In the genomic region with DNA sequence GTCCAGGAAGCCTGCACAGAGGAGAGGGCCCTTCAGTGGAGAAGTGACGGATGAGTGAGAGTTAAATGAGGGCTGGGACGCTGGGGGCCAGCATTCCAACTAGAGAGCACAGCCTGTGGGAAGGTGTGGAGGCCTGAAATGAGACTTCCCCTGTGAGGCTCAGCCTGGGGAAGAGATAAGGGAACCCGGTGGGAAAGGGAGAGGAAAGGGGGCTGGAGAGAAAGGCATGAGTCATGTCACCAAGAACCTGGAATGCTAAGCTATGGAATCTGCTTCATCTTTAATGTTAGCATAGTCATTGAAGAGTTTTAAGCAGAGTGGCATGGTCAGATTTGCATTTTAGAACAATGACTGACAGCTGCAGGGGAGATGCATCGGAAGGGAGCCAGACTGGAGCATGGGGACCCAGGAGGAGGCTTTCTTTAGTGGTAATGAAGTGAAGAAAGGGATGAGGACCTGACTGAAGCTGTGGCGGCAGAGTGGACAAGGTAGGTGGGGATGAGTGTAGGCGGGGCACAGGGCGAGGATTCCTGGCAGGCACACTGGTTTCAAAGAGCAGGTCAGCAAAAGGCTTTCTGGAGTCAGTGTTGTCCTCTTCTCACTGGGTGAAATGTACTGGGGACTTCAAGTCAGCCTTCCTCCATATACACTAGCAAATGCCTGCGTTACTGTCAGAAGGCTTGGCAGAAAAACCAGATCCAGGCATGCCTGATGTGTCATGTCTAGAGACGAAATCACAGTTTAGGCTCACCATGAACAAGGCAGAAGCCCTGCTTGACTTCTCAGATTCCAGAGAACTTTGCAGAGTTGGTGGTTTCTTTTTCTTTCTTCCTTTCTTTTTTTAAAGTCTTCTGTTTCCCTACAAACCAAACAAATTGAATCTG, we compare ENCODE assay signal across 13 cellular contexts. TPM values are rescaled to one million over a fixed set of nuclear protein-coding genes. Genes with fewer than 3 reads are reported as not detected.
DNase-seq lines count a peak whose midpoint lies in the region; ATAC-seq and TF ChIP-seq lines count a peak whose summit lies in the region.
"Had no signal": no experiment of that assay in that cellular context is flagged by ENCODE, and none has a peak within 500 bp of the region (broad histone marks: within the 10 kb centered on the region; RNA-seq: fewer than 3 reads in every experiment).

No MANE protein-coding gene starts in this region.

- DNase-seq in A673 (ENCODE audit: low spot score): peak; percentile 62
- peak; percentile 68 for DNase-seq in NCI-H226
- DNase-seq in endothelial cell (ENCODE audit: low spot score): no peak
- peak; percentile 7 for DNase-seq in medulla oblongata (ENCODE audit: extremely low spot score)
- DNase-seq in NOMO-1 treated with DMSO at 0.1 percent for 48 hours (lab: John Stamatoyannopoulos, UW; ENCODE audit: unreplicated experiment): no peak
- DNase-seq in NCI-H1092 (lab: John Stamatoyannopoulos, UW): no peak
- DNase-seq: activated effector memory CD4-positive, alpha-beta T cell treated with anti-CD3 and anti-CD28 coated beads, Interleukin-2, amount 50 U/mL, for 16 hours; BE2C; foreskin melanocyte; NCI-H524 treated with DMSO at 0.1 percent for 48 hours had no signal

- peaks cover 91% of the 10 kb centered on the region for H3K4me1 ChIP-seq in A673 (ENCODE audit: insufficient read depth, low read length, poor library complexity, severe bottlenecking)

- peaks cover 3% of the 10 kb centered on the region for H3K27me3 Mint-ChIP-seq in endothelial cell (ENCODE audit: unreplicated experiment)

- no peaks in the 10 kb centered on the region for H3K27me3 ChIP-seq in A673 (replicated peaks; ENCODE audit: insufficient read depth, low read depth, low read length, poor library complexity)
- H3K27me3 ChIP-seq: BE2C had no signal

- CTCF ChIA-PET in A673 (lab: Charles Lee): no interaction called here

- POLR2A ChIA-PET in A673 (lab: Charles Lee; ENCODE audit: low non-redundant PET): interaction anchor here (0.7 kb wide), 1 partner anchor 14 kb away, joined by 3 read pairs; no protein-coding TSS in a partner anchor

- H3K9me3 Mint-ChIP-seq in endothelial cell (ENCODE audit: unreplicated experiment): no peaks in the 10 kb centered on the region
- H3K9me3 Mint-ChIP-seq: IgD-negative memory B cell had no signal

- H3K27ac ChIP-seq in A673 (ENCODE audit: low read depth, low read length, poor library complexity, severe bottlenecking): peak overlapping the region; percentile 82

- peaks cover 37% of the 10 kb centered on the region for H3K36me3 Mint-ChIP-seq in endothelial cell (ENCODE audit: low read depth, unreplicated experiment)
- H3K36me3 Mint-ChIP-seq: IgD-negative memory B cell had no signal

- peaks cover 91% of the 10 kb centered on the region for H3K4me1 Mint-ChIP-seq in endothelial cell (ENCODE audit: unreplicated experiment)
- H3K4me1 Mint-ChIP-seq: IgD-negative memory B cell had no signal

- no peak for TF ChIP-seq CTCF in A673 (conservative IDR thresholded peaks at IDR 0.05; ENCODE audit: low read depth, low read length)
- TF ChIP-seq CTCF in endothelial cell (IDR thresholded peaks at IDR 0.05; ENCODE audit: unreplicated experiment): no peak

- H3K36me3 ChIP-seq in A673 (ENCODE audit: insufficient read depth, low read length, poor library complexity, severe bottlenecking): peaks cover 24% of the 10 kb centered on the region
- H3K36me3 ChIP-seq: BE2C had no signal

- H3K4me3 ChIP-seq in A673 (ENCODE audit: low read depth, low read length, poor library complexity, severe bottlenecking): peak overlapping the region; percentile 14

- no peaks in the 10 kb centered on the region for H3K9me3 ChIP-seq in A673 (ENCODE audit: low read depth, low read length, poor library complexity, severe bottlenecking)
- H3K9me3 ChIP-seq: BE2C had no signal

- BruUV-seq in A673 (replicated peaks; lab: Mats Ljungman, UMichigan): no TSS peak

- peak overlapping the region; percentile 50 for H3K27ac Mint-ChIP-seq in endothelial cell (ENCODE audit: unreplicated experiment)
- H3K27ac Mint-ChIP-seq: IgD-negative memory B cell had no signal

- intact Hi-C loops in A673 (cut with micrococcal nuclease; ENCODE audit: unreplicated experiment): no loop called here

- ATAC-seq in GM19324 (IDR thresholded peaks at IDR 0.05; ENCODE audit: low FRiP score, unreplicated experiment) (no peak), GM18502 (IDR thresholded peaks at IDR 0.05; ENCODE audit: poor library complexity, unreplicated experiment) (no peak)

- peak overlapping the region; percentile 68 for H3K4me3 Mint-ChIP-seq in endothelial cell (ENCODE audit: unreplicated experiment)
- H3K4me3 Mint-ChIP-seq: IgD-negative memory B cell had no signal

RNA-seq across cellular contexts. Expression of gene RGL1, which starts 8.0 kb away (rescaled TPM):
- 67.2 and 74.0 TPM in 2 replicates for total RNA-seq in A673 (2021)
- 60.7 TPM for total RNA-seq in endothelial cell (ENCODE audit: unreplicated experiment)

Comparison
In these comparisons a context has a peak if more than half of its experiments do, and no peak if none do; other contexts are left out.
1. DNase-seq: peak in A673 (single experiment), NCI-H226 (single experiment) and medulla oblongata (single experiment); none in endothelial cell (single experiment), NOMO-1 treated with DMSO at 0.1 percent for 48 hours (single experiment) and NCI-H1092 (single experiment).